In the genomic region with DNA sequence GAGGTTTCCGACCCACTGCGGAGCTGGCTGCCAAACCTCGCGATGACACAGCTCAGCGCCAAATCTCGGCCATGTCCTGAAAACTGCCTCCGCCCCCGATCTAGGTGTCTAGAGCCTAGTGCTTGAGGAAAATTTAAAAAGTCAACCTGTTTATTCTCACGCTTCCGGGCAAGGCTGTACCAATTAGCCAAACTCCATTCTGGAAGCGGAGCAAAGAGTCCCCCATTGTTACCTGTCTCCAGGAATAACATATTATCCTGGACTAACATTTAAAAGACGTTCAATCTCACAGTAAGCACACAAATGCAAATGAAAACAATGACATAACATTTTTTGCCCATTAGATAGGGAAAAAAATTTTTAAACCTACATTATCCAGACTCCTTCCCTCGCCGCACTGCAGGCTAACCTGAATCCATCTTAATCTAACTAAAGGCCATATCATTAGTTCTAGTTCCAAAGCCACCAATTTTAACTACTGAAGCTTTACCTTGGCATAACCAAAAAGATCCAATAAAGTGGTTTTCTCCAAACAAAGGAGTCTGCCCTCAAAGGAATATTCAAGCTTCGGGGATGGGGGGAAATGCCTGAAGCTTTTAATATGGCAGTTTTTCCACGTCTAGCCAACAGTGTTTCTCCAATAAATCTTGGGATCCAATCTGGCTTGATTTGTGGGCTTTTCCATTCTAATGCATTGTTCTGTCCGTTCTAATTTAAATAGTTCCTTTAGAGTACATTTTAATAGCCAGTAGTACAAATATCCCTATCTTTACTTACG, we compare ENCODE assay signal across 8 cellular contexts. TPM values are rescaled to one million over a fixed set of nuclear protein-coding genes. Genes with fewer than 3 reads are reported as not detected.
DNase-seq lines count a peak whose midpoint lies in the region; ATAC-seq and TF ChIP-seq lines count a peak whose summit lies in the region.

No MANE protein-coding gene starts in this region.

- H3K27me3 ChIP-seq in iPS-15b (ENCODE audit: control insufficient read depth, insufficient read depth, low read length) (no peaks in the 10 kb centered on the region), stomach (peaks cover 0 to 4% (median 0%) of the 10 kb centered on the region in 3 donors)

- DNase-seq in DMS53 treated with DMSO at 0.1 percent for 48 hours (lab: John Stamatoyannopoulos, UW; ENCODE audit: unreplicated experiment) (peak; percentile 12), HFFc6 (no peak), stomach (no peak), NCI-H1417 (lab: John Stamatoyannopoulos, UW) (no peak), NCI-H1436 treated with DMSO at 0.1 percent for 48 hours (lab: John Stamatoyannopoulos, UW) (no peak)
- no peak for DNase-seq in activated CD4-positive, alpha-beta memory T cell treated with anti-CD3 and anti-CD28 coated beads, Interleukin-2, amount 10 ng/mL, durations not matched to agents 7 days and 5 days

- H3K4me1 ChIP-seq in iPS-15b (ENCODE audit: control insufficient read depth, insufficient read depth, low read length) (no peaks in the 10 kb centered on the region), stomach (peaks cover 0 to 31% (median 16%) of the 10 kb centered on the region in 4 donors)

- TF ChIP-seq EP300 in stomach (IDR thresholded peaks at IDR 0.05), result no peak

- H3K36me3 Mint-ChIP-seq in HFFc6 (ENCODE audit: low read depth), result peaks cover 14% of the 10 kb centered on the region
- H3K36me3 Mint-ChIP-seq in activated CD4-positive, alpha-beta memory T cell treated with anti-CD3 and anti-CD28 coated beads, Interleukin-2, amount 10 ng/mL, durations not matched to agents 7 days and 5 days (ENCODE audit: low read depth), result peaks cover 35% of the 10 kb centered on the region

- no peak for TF ChIP-seq CTCF in HFFc6 (IDR thresholded peaks at IDR 0.05)
- TF ChIP-seq CTCF in stomach (IDR thresholded peaks at IDR 0.05), result no peak

- peak overlapping the region; percentile 96 for H3K4me3 Mint-ChIP-seq in HFFc6
- peak overlapping the region; percentile 90 for H3K4me3 Mint-ChIP-seq in activated CD4-positive, alpha-beta memory T cell treated with anti-CD3 and anti-CD28 coated beads, Interleukin-2, amount 10 ng/mL, durations not matched to agents 7 days and 5 days

- peak overlapping the region; percentile 97 for H3K27ac Mint-ChIP-seq in HFFc6
- H3K27ac Mint-ChIP-seq in activated CD4-positive, alpha-beta memory T cell treated with anti-CD3 and anti-CD28 coated beads, Interleukin-2, amount 10 ng/mL, durations not matched to agents 7 days and 5 days, result peak overlapping the region; percentile 95

- H3K27ac ChIP-seq in stomach, result peak overlapping the region; percentile 53 to 93 (median 88)

- CTCF ChIA-PET in activated CD4-positive, alpha-beta memory T cell treated with anti-CD3 and anti-CD28 coated beads, Interleukin-2, amount 10 ng/mL, durations not matched to agents 7 days and 5 days (lab: Charles Lee), result interaction anchor here (1.0 to 1.5 kb wide), 4 partner anchors 13 to 360 kb away, joined by 4 to 10 read pairs (median 5); partner anchors contain the start of gene PHF8

- H3K9me3 ChIP-seq in iPS-15b (ENCODE audit: control insufficient read depth, insufficient read depth, low read length), result peaks cover 3% of the 10 kb centered on the region
- H3K9me3 ChIP-seq in stomach, result peaks cover 0 to 5% (median 0%) of the 10 kb centered on the region in 4 donors

- TF ChIP-seq POLR2A in stomach (IDR thresholded peaks at IDR 0.05), result no peak

- H3K4me3 ChIP-seq in iPS-15b (ENCODE audit: low read depth, low read length) (peak overlapping the region; percentile 75), stomach (peak overlapping the region; percentile 41 to 65 (median 58))

- intact Hi-C loops in stomach (cut with DNase I; ENCODE audit: low total_unique reads), result no loop called here

- peaks cover 23% of the 10 kb centered on the region for H3K4me1 Mint-ChIP-seq in HFFc6 (ENCODE audit: low read depth)
- peaks cover 36% of the 10 kb centered on the region for H3K4me1 Mint-ChIP-seq in activated CD4-positive, alpha-beta memory T cell treated with anti-CD3 and anti-CD28 coated beads, Interleukin-2, amount 10 ng/mL, durations not matched to agents 7 days and 5 days

- H3K36me3 ChIP-seq in iPS-15b (ENCODE audit: control insufficient read depth, insufficient read depth, low read length), result peaks cover 3% of the 10 kb centered on the region
- H3K36me3 ChIP-seq in stomach, result peaks cover 0 to 4% (median 2%) of the 10 kb centered on the region in 4 donors

- H3K27me3 Mint-ChIP-seq in HFFc6 (ENCODE audit: insufficient read depth), result peaks cover 2% of the 10 kb centered on the region
- H3K27me3 Mint-ChIP-seq in activated CD4-positive, alpha-beta memory T cell treated with anti-CD3 and anti-CD28 coated beads, Interleukin-2, amount 10 ng/mL, durations not matched to agents 7 days and 5 days, result no peaks in the 10 kb centered on the region

- no peak for ATAC-seq in HG03565 (IDR thresholded peaks at IDR 0.05; ENCODE audit: unreplicated experiment)

- peak overlapping the region; percentile 79 for H3K9ac ChIP-seq in iPS-15b (ENCODE audit: low read depth, low read length)

- WGBS in stomach, 5 donors, result 2 to 35% (median 4%) methylated on average over 15 to 18 of the region's 18 CpGs

- no peaks in the 10 kb centered on the region for H3K9me3 Mint-ChIP-seq in HFFc6
- no peaks in the 10 kb centered on the region for H3K9me3 Mint-ChIP-seq in activated CD4-positive, alpha-beta memory T cell treated with anti-CD3 and anti-CD28 coated beads, Interleukin-2, amount 10 ng/mL, durations not matched to agents 7 days and 5 days

- POLR2A ChIA-PET in activated CD4-positive, alpha-beta memory T cell treated with anti-CD3 and anti-CD28 coated beads, Interleukin-2, amount 10 ng/mL, durations not matched to agents 7 days and 5 days (lab: Charles Lee), result interaction anchor here (0.8 to 7.3 kb wide), 22 partner anchors 9 to 1315 kb away, joined by 3 to 398 read pairs (median 5); partner anchors contain the start of genes APEX2, PHF8, RIBC1 and SMC1A

RNA-seq across cellular contexts. Expression of gene HUWE1, which starts 1.9 kb away (rescaled TPM):
- 100 to 1,000 TPM; 128 to 199 (median 146) TPM for total RNA-seq in HFFc6 (2021; fragmentation: NEBNext Ultra II Directional; extraction: Animal tissue kit (Norgen Biotek cat#: 25700))
- 100 to 1,000 TPM; 213 to 237 TPM for total RNA-seq in activated CD4-positive, alpha-beta memory T cell treated with anti-CD3 and anti-CD28 coated beads, Interleukin-2, amount 10 ng/mL, durations not matched to agents 7 days and 5 days
- total RNA-seq in stomach, result 100 to 1,000 TPM in 4 of 5 donors, 10 to 100 TPM in 1; 74.1 to 124 (median 101) TPM
- polyA plus RNA-seq in stomach, result 10 to 100 TPM; 16.2 to 27.3 (median 21.4) TPM
